ENCODE assay signal across 11 cellular contexts in genomic region chr7:92608380-92609322, GRCh38. TPM values are rescaled to one million over a fixed set of nuclear protein-coding genes. Genes with fewer than 3 reads are reported as not detected.
DNase-seq lines count a peak whose midpoint lies in the region; ATAC-seq, FAIRE-seq and TF ChIP-seq lines count a peak whose summit lies in the region.
"Had no signal": no experiment of that assay in that cellular context is flagged by ENCODE, and none has a peak within 500 bp of the region (broad histone marks: within the 10 kb centered on the region; RNA-seq: fewer than 3 reads in every experiment).

No MANE protein-coding gene starts in this region.

- TF ChIP-seq POLR2A in breast epithelium (IDR thresholded peaks at IDR 0.05), result no peak
- TF ChIP-seq POLR2A in upper lobe of left lung (IDR thresholded peaks at IDR 0.05), result no peak
- no peak for TF ChIP-seq POLR2A in spleen (IDR thresholded peaks at IDR 0.05)

- H3K27me3 Mint-ChIP-seq in MCF 10A (ENCODE audit: insufficient read depth, unreplicated experiment) (no peaks in the 10 kb centered on the region), brain (peaks cover 7% of the 10 kb centered on the region)
- H3K27me3 Mint-ChIP-seq: IgD-negative memory B cell had no signal

- H3K4me1 Mint-ChIP-seq in MCF 10A (ENCODE audit: insufficient read depth, unreplicated experiment) (no peaks in the 10 kb centered on the region), brain (peaks cover 36% of the 10 kb centered on the region)

- H3K4me2 ChIP-seq in keratinocyte (ENCODE audit: control insufficient read depth, extremely low read depth, insufficient read depth, low read depth, low read length), result peak overlapping the region; percentile 77
- H3K4me2 ChIP-seq: SK-N-SH had no signal

- FAIRE-seq in keratinocyte (lab: Jason Lieb, UNC), result no peak

- H3K27ac ChIP-seq in breast epithelium, result no peak overlapping the region
- peak overlapping the region; percentile 31 for H3K27ac ChIP-seq in keratinocyte (ENCODE audit: control insufficient read depth, insufficient read depth, low read length)
- H3K27ac ChIP-seq in upper lobe of left lung, result no peak overlapping the region
- H3K27ac ChIP-seq in spleen, result no peak overlapping the region

- peak in 1 of 2 donors; percentile 63 for DNase-seq in breast epithelium (ENCODE audit: low spot score in 2 of 2)
- DNase-seq in MCF 10A (ENCODE audit: unreplicated experiment), result no peak
- no peak for DNase-seq in keratinocyte (ENCODE audit: low read depth, low spot score)
- peak; percentile 79 to 92 for DNase-seq in upper lobe of left lung
- no peak for DNase-seq in spleen
- DNase-seq: activated gamma-delta T cell treated with Interleukin-2 at 50 U/mL for 16 hours, SK-N-SH had no signal

- ATAC-seq in upper lobe of left lung (ENCODE audit: low FRiP score in 2 of 2) (peak; percentile 62 to 82), GM19467 (IDR thresholded peaks at IDR 0.05; ENCODE audit: unreplicated experiment) (no peak), HG02970 (IDR thresholded peaks at IDR 0.05; ENCODE audit: low FRiP score, unreplicated experiment) (no peak)

- H3K36me3 ChIP-seq in breast epithelium (no peaks in the 10 kb centered on the region), keratinocyte (ENCODE audit: control insufficient read depth in 2 of 2, extremely low read depth in 1 of 2, insufficient read depth in 2 of 2, low read length in 2 of 2) (peaks cover 7 to 12% of the 10 kb centered on the region in 2 experiments), upper lobe of left lung (peaks cover 0 to 2% (median 0%) of the 10 kb centered on the region in 4 donors), spleen (peaks cover 0 to 12% (median 0%) of the 10 kb centered on the region in 6 donors)

- peaks cover 45% of the 10 kb centered on the region for H3K36me3 Mint-ChIP-seq in MCF 10A (ENCODE audit: insufficient read depth, unreplicated experiment)
- no peaks in the 10 kb centered on the region for H3K36me3 Mint-ChIP-seq in brain
- H3K36me3 Mint-ChIP-seq: IgD-negative memory B cell had no signal

- H3K9me3 ChIP-seq in breast epithelium, result no peaks in the 10 kb centered on the region
- no peaks in the 10 kb centered on the region for H3K9me3 ChIP-seq in keratinocyte (ENCODE audit: control insufficient read depth, low read depth, low read length)
- no peaks in the 10 kb centered on the region for H3K9me3 ChIP-seq in upper lobe of left lung
- no peaks in the 10 kb centered on the region for H3K9me3 ChIP-seq in spleen
- H3K9me3 ChIP-seq: SK-N-SH had no signal

- H3K27ac Mint-ChIP-seq in MCF 10A (ENCODE audit: low read depth, unreplicated experiment) (no peak overlapping the region), brain (peak overlapping the region in 2 of 5 experiments; percentile 14 to 49)
- H3K27ac Mint-ChIP-seq: IgD-negative memory B cell had no signal

- H3K4me3 Mint-ChIP-seq in MCF 10A (ENCODE audit: unreplicated experiment), result no peak overlapping the region
- peak overlapping the region; percentile 22 to 79 (median 69) for H3K4me3 Mint-ChIP-seq in brain
- H3K4me3 Mint-ChIP-seq: IgD-negative memory B cell had no signal

- WGBS in upper lobe of left lung, 2 donors, result 66 to 73% methylated on average over 27 of the region's 27 CpGs
- WGBS in spleen, 5 donors, result 70 to 86% (median 76%) methylated on average over 27 of the region's 27 CpGs

- no peak overlapping the region for H3K9ac ChIP-seq in keratinocyte (ENCODE audit: control insufficient read depth, extremely low read depth, insufficient read depth, low read length)
- H3K9ac ChIP-seq: SK-N-SH had no signal

- dilution Hi-C loops in keratinocyte (cut with MboI; ENCODE audit: extremely low pct_ligation_motif_present, low sequenced_read_pairs), result no loop called here

- intact Hi-C loops in breast epithelium (cut with DNase I; ENCODE audit: low total_unique reads), result no loop called here
- intact Hi-C loops in MCF 10A (cut with micrococcal nuclease), result no loop called here
- intact Hi-C loops in spleen (cut with DNase I; ENCODE audit: low total_unique reads), result no loop called here

- H3K79me2 ChIP-seq in keratinocyte (ENCODE audit: control insufficient read depth, insufficient read depth, low read length), result no peaks in the 10 kb centered on the region

- BruUV-seq in MCF 10A (replicated peaks; lab: Mats Ljungman, UMichigan), result no TSS peak

- no peaks in the 10 kb centered on the region for H3K9me1 ChIP-seq in keratinocyte (ENCODE audit: control insufficient read depth, extremely low read depth, insufficient read depth, low read length)

- no peaks in the 10 kb centered on the region for H3K9me3 Mint-ChIP-seq in MCF 10A (ENCODE audit: unreplicated experiment)
- no peaks in the 10 kb centered on the region for H3K9me3 Mint-ChIP-seq in brain
- H3K9me3 Mint-ChIP-seq: IgD-negative memory B cell had no signal

- no peaks in the 10 kb centered on the region for H4K20me1 ChIP-seq in keratinocyte (ENCODE audit: control insufficient read depth, extremely low read depth, insufficient read depth, low read length)

- H3K4me3 ChIP-seq in breast epithelium (peak overlapping the region in 2 of 3 donors; percentile 25 to 27), keratinocyte (ENCODE audit: control insufficient read depth in 2 of 3, extremely low read depth in 1 of 3, insufficient read depth in 2 of 3, low read depth in 1 of 3, low read length in 3 of 3) (peak overlapping the region in 2 of 3 experiments; percentile 28 to 59), upper lobe of left lung (peak overlapping the region in 3 of 4 donors; percentile 28 to 40 (median 28)), spleen (no peak overlapping the region)

- CTCF ChIA-PET in MCF 10A (lab: Yijun Ruan, JAX), result interaction anchor here (0.7 to 5.0 kb wide), 4 partner anchors 10 to 385 kb away, joined by 3 to 24 read pairs (median 12); partner anchors contain the start of gene FAM133B

- no peak for TF ChIP-seq CTCF in breast epithelium (IDR thresholded peaks at IDR 0.05)
- TF ChIP-seq CTCF in MCF 10A (IDR thresholded peaks at IDR 0.05; ENCODE audit: unreplicated experiment), result no peak
- no peak for TF ChIP-seq CTCF in brain (conservative IDR thresholded peaks at IDR 0.05)
- TF ChIP-seq CTCF in keratinocyte (optimal IDR thresholded peaks at IDR 0.05 in 1 of 3, IDR thresholded peaks at IDR 0.05 in 1 of 3, conservative IDR thresholded peaks at IDR 0.05 in 1 of 3; ENCODE audit: extremely low read depth in 1 of 3, insufficient read depth in 2 of 3, low read length in 3 of 3), result no peak
- TF ChIP-seq CTCF in upper lobe of left lung (IDR thresholded peaks at IDR 0.05), result no peak
- TF ChIP-seq CTCF in spleen (IDR thresholded peaks at IDR 0.05 in 8 of 11, conservative IDR thresholded peaks at IDR 0.05 in 3 of 11), result no peak

- peak overlapping the region; percentile 50 for H2AFZ ChIP-seq in keratinocyte (ENCODE audit: control insufficient read depth, low read length)

- POLR2A ChIA-PET in MCF 10A (lab: Yijun Ruan, JAX), result interaction anchor here (0.7 to 1.5 kb wide), 2 partner anchors 16 to 26 kb away, joined by 3 to 4 read pairs; no protein-coding TSS in a partner anchor

- H3K4me1 ChIP-seq in breast epithelium (no peaks in the 10 kb centered on the region), keratinocyte (ENCODE audit: control insufficient read depth, extremely low read depth, insufficient read depth, low read length) (peaks cover 9% of the 10 kb centered on the region), upper lobe of left lung (no peaks in the 10 kb centered on the region), spleen (peaks cover 0 to 6% (median 0%) of the 10 kb centered on the region in 6 donors)

- H3K27me3 ChIP-seq in breast epithelium, result no peaks in the 10 kb centered on the region
- H3K27me3 ChIP-seq in keratinocyte (ENCODE audit: control insufficient read depth, extremely low read depth, insufficient read depth, low read length), result no peaks in the 10 kb centered on the region
- H3K27me3 ChIP-seq in upper lobe of left lung, result no peaks in the 10 kb centered on the region
- no peaks in the 10 kb centered on the region for H3K27me3 ChIP-seq in spleen (replicated peaks in 1 of 7)

- no peak for TF ChIP-seq EP300 in upper lobe of left lung (IDR thresholded peaks at IDR 0.05)

RNA-seq across cellular contexts. Expression of gene FAM133B, which starts 18.5 kb away (rescaled TPM):
- total RNA-seq in breast epithelium (10 to 100 TPM; 25.0 to 38.2 (median 30.5) TPM), MCF 10A (2022) (27.8 and 33.7 TPM in 2 replicates), upper lobe of left lung (10 to 100 TPM; 10.1 to 42.5 (median 19.8) TPM), spleen (10 to 100 TPM; 24.8 to 37.6 (median 27.4) TPM)
- polyA plus RNA-seq in brain (ENCODE audit: insufficient read depth, low read depth, low replicate concordance) (10.0 TPM), keratinocyte (12.4 to 24.0 TPM (median 17.3 TPM) in 3 replicates), spleen (10 to 100 TPM; 20.0 to 26.3 (median 20.0) TPM)
- polyA plus RNA-seq in keratinocyte (2011; ENCODE audit: low read depth), result 108 TPM
- polyA plus RNA-seq in keratinocyte (2011; cell fraction: cytosol; rRNA removed), result 9.4 and 13.4 TPM in 2 replicates
- 14.8 and 21.7 TPM in 2 replicates for polyA plus RNA-seq in keratinocyte (2011; cell fraction: nucleus; rRNA removed)
- polyA plus RNA-seq in keratinocyte (2012; ENCODE audit: low replicate concordance), result 17.9 and 20.4 TPM in 2 replicates
- 1.3 to 11.4 TPM (median 3.8 TPM) in 3 replicates for polyA minus RNA-seq in keratinocyte
- 6.5 TPM for polyA minus RNA-seq in keratinocyte (2011; cell fraction: cytosol; rRNA and poly(A)+ RNA removed)
- polyA minus RNA-seq in keratinocyte (2011; cell fraction: nucleus; rRNA and poly(A)+ RNA removed), result 8.1 and 19.2 TPM in 2 replicates

Comparison
In these comparisons a context has a peak if more than half of its experiments do, and no peak if none do; other contexts are left out.
1. DNase-seq: peak in upper lobe of left lung (2 of 2); none in MCF 10A (single experiment), keratinocyte (single experiment) and spleen (single experiment).
2. H3K4me3 ChIP-seq: peak in breast epithelium (2 of 3), keratinocyte (2 of 3) and upper lobe of left lung (3 of 4); none in spleen (0 of 8).
3. ATAC-seq: peak in upper lobe of left lung (2 of 2); none in GM19467 (single experiment) and HG02970 (single experiment).